8 cellular contexts compared by ENCODE assay signal in the genomic region with DNA sequence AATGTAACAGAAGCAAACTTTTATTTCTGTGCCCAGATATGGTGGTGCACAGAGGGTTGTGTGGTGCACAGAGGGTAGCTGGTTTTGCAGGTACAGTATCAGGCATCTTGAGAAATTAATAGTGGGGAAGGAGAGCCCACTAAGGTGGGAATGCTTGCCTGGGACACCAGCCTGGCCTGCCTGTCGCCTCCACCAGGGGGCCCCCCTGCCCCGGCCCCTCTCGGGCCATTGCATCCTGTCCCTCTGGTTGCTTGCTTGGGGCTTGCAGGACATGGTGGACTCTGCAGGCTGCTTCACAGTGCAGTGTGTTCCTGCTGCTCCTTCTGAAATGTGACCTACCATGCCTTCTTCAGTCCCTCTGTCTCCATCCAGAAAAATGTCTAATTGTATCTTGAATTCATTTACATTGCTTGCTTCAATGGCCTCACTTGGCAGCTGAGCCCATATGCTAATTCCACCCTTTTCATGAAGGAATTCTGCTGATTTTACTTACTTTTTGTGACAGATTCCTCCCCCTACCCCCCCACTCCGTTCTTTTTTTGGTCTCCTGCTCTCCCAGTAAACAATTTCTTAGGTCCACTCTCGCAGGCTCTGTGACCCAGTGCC.
DNase-seq lines count a peak whose midpoint lies in the region; ATAC-seq and TF ChIP-seq lines count a peak whose summit lies in the region.

No MANE protein-coding gene starts in this region.

- H3K27ac Mint-ChIP-seq in CD4-positive, alpha-beta T cell, result no peak overlapping the region
- no peak overlapping the region for H3K27ac Mint-ChIP-seq in WTC11
- H3K27ac Mint-ChIP-seq in nephron progenitor cell, result no peak overlapping the region

- no peak overlapping the region for H3K27ac ChIP-seq in CD4-positive, alpha-beta T cell (ENCODE audit: low read depth, low read length)
- H3K27ac ChIP-seq in ovary, result no peak overlapping the region

- H3K4me3 ChIP-seq in epithelial cell of esophagus (ENCODE audit: low read length) (no peak overlapping the region), ovary (no peak overlapping the region)

- TF ChIP-seq CTCF in CD4-positive, alpha-beta T cell (IDR thresholded peaks at IDR 0.05), result peak; percentile 68
- peak; percentile 83 for TF ChIP-seq CTCF in WTC11 (IDR thresholded peaks at IDR 0.05)
- peak; percentile 52 for TF ChIP-seq CTCF in epithelial cell of esophagus (IDR thresholded peaks at IDR 0.05; ENCODE audit: insufficient read depth, low read depth, low read length, missing control alignments)
- TF ChIP-seq CTCF in nephron progenitor cell (IDR thresholded peaks at IDR 0.05), result peak; percentile 77
- no peak for TF ChIP-seq CTCF in ovary (IDR thresholded peaks at IDR 0.05)

- H3K4me1 ChIP-seq in ovary (ENCODE audit: insufficient read depth), result peaks cover 5% of the 10 kb centered on the region

- H3K27me3 Mint-ChIP-seq in CD4-positive, alpha-beta T cell, result no peaks in the 10 kb centered on the region
- H3K27me3 Mint-ChIP-seq in WTC11 (ENCODE audit: low read depth) (no peaks in the 10 kb centered on the region), nephron progenitor cell (ENCODE audit: low read depth, poor library complexity) (peaks cover 4% of the 10 kb centered on the region)

- H3K9me3 Mint-ChIP-seq in CD4-positive, alpha-beta T cell, result no peaks in the 10 kb centered on the region
- H3K9me3 Mint-ChIP-seq in WTC11 (peaks cover 22% of the 10 kb centered on the region), nephron progenitor cell (peaks cover 24% of the 10 kb centered on the region)

- peaks cover 35% of the 10 kb centered on the region for H3K4me1 Mint-ChIP-seq in CD4-positive, alpha-beta T cell (ENCODE audit: low read depth)
- H3K4me1 Mint-ChIP-seq in WTC11, result peaks cover 34% of the 10 kb centered on the region
- peaks cover 15% of the 10 kb centered on the region for H3K4me1 Mint-ChIP-seq in nephron progenitor cell

- no peaks in the 10 kb centered on the region for H3K36me3 ChIP-seq in ovary

- ATAC-seq in CD4-positive, alpha-beta T cell (ENCODE audit: poor library complexity), result peak; percentile 48
- peak; percentile 93 for ATAC-seq in WTC11
- ATAC-seq in GM19328 (IDR thresholded peaks at IDR 0.05; ENCODE audit: unreplicated experiment), result no peak

- 60 to 76% (median 68%) methylated on average over 5 of the region's 5 CpGs for WGBS in ovary, 3 donors

- no peaks in the 10 kb centered on the region for H3K27me3 ChIP-seq in CD4-positive, alpha-beta T cell (ENCODE audit: control insufficient read depth, insufficient read depth, low read length)
- no peaks in the 10 kb centered on the region for H3K27me3 ChIP-seq in ovary

- POLR2A ChIA-PET in CD4-positive, alpha-beta T cell (lab: Charles Lee), result no interaction called here
- POLR2A ChIA-PET in HEK293T (lab: Yijun Ruan, JAX) (no interaction called here), WTC11 (lab: Charles Lee) (interaction anchor here (0.9 kb wide), 1 partner anchor 29 kb away, joined by 3 read pairs; no protein-coding TSS in a partner anchor)

- peak in 9 of 10 experiments; percentile 6 to 42 (median 12) for DNase-seq in CD4-positive, alpha-beta T cell
- DNase-seq in HEK293T (ENCODE audit: extremely low spot score), result peak; percentile 84
- DNase-seq in WTC11 (ENCODE audit: low spot score), result peak; percentile 78
- DNase-seq in epithelial cell of esophagus (ENCODE audit: low read depth), result peak; percentile 32
- peak; percentile 69 for DNase-seq in nephron progenitor cell
- DNase-seq in middle frontal gyrus (ENCODE audit: extremely low spot score, low spot score), result no peak
- no peak for DNase-seq in ovary

- H3K9me3 ChIP-seq in CD4-positive, alpha-beta T cell (ENCODE audit: control insufficient read depth, low read length), result peaks cover 16% of the 10 kb centered on the region
- H3K9me3 ChIP-seq in ovary, result no peaks in the 10 kb centered on the region

- CTCF ChIA-PET in CD4-positive, alpha-beta T cell (lab: Charles Lee), result no interaction called here
- CTCF ChIA-PET in HEK293T (lab: Yijun Ruan, JAX) (interaction anchor here (0.6 to 2.1 kb wide), 7 partner anchors 9 to 96 kb away, joined by 3 to 9 read pairs (median 5); no protein-coding TSS in a partner anchor), WTC11 (lab: Charles Lee) (interaction anchor here (0.7 to 2.9 kb wide), 37 partner anchors 9 to 358 kb away, joined by 3 to 52 read pairs (median 4); a partner anchor contains a TSS)

- TF ChIP-seq EP300 in ovary (IDR thresholded peaks at IDR 0.05), result no peak

- TF ChIP-seq POLR2A in ovary (IDR thresholded peaks at IDR 0.05), result no peak

- intact Hi-C loops in CD4-positive, alpha-beta T cell (cut with DNase I, micrococcal nuclease), result loop anchor here (1.0 to 10.0 kb wide), 2 partner anchors 95 to 132 kb away; no protein-coding TSS in a partner anchor
- intact Hi-C loops in ovary (cut with DNase I), result no loop called here

- H3K36me3 Mint-ChIP-seq in CD4-positive, alpha-beta T cell (ENCODE audit: low read depth), result peaks cover 30% of the 10 kb centered on the region
- H3K36me3 Mint-ChIP-seq in WTC11 (peaks cover 22% of the 10 kb centered on the region), nephron progenitor cell (ENCODE audit: low read depth) (peaks cover 22% of the 10 kb centered on the region)

- H3K4me3 Mint-ChIP-seq in CD4-positive, alpha-beta T cell, result no peak overlapping the region
- H3K4me3 Mint-ChIP-seq in WTC11 (no peak overlapping the region), nephron progenitor cell (no peak overlapping the region)

TF ChIP-seq in HEK293T, 16 proteins besides CTCF, POLR2A, EP300 and RAD21:
- TF ChIP-seq ZNF384 (IDR thresholded peaks at IDR 0.05), result no peak
- no peak for TF ChIP-seq ARNT (IDR thresholded peaks at IDR 0.05)
- TF ChIP-seq FOXM1 (IDR thresholded peaks at IDR 0.05; ENCODE audit: borderline replicate concordance), result no peak
- TF ChIP-seq TARDBP (IDR thresholded peaks at IDR 0.05), result no peak
- no peak for TF ChIP-seq CTBP1 (IDR thresholded peaks at IDR 0.05; ENCODE audit: borderline replicate concordance)
- no peak for TF ChIP-seq SP1 (IDR thresholded peaks at IDR 0.05)
- TF ChIP-seq HDGF (IDR thresholded peaks at IDR 0.05; ENCODE audit: borderline replicate concordance), result no peak
- no peak for TF ChIP-seq ELF4 (IDR thresholded peaks at IDR 0.05)
- TF ChIP-seq NFRKB (IDR thresholded peaks at IDR 0.05), result no peak
- no peak for TF ChIP-seq BHLHE40 (IDR thresholded peaks at IDR 0.05; ENCODE audit: borderline replicate concordance)
- TF ChIP-seq L3MBTL2 (conservative IDR thresholded peaks at IDR 0.05), result no peak
- no peak for TF ChIP-seq SUZ12 (IDR thresholded peaks at IDR 0.05)
- TF ChIP-seq, protein P1, sequence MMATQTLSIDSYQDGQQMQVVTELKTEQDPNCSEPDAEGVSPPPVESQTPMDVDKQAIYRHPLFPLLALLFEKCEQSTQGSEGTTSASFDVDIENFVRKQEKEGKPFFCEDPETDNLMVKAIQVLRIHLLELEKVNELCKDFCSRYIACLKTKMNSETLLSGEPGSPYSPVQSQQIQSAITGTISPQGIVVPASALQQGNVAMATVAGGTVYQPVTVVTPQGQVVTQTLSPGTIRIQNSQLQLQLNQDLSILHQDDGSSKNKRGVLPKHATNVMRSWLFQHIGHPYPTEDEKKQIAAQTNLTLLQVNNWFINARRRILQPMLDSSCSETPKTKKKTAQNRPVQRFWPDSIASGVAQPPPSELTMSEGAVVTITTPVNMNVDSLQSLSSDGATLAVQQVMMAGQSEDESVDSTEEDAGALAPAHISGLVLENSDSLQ (IDR thresholded peaks at IDR 0.05), result no peak
- TF ChIP-seq LEF1 (IDR thresholded peaks at IDR 0.05; ENCODE audit: borderline replicate concordance), result no peak
- no peak for TF ChIP-seq FOXK2 (IDR thresholded peaks at IDR 0.05)
- TF ChIP-seq FOXA1 (IDR thresholded peaks at IDR 0.05), result no peak

TF ChIP-seq in WTC11, 78 proteins besides CTCF, POLR2A, EP300 and RAD21:
- no peak for TF ChIP-seq ELF4 (CRISPR knock-in tag; IDR thresholded peaks at IDR 0.05; ENCODE audit: low read depth)
- TF ChIP-seq ZNF121 (CRISPR knock-in tag; IDR thresholded peaks at IDR 0.05), result peak; percentile 61; the same call in 1 of the 2 replicates
TF ChIP-seq in WTC11: peak in this region for 1.

Comparison
In these comparisons a context has a peak if more than half of its experiments do, and no peak if none do; other contexts are left out.
1. DNase-seq: peak in CD4-positive, alpha-beta T cell (9 of 10), HEK293T (single experiment), WTC11 (single experiment), epithelial cell of esophagus (single experiment) and nephron progenitor cell (single experiment); none in middle frontal gyrus (single experiment) and ovary (0 of 5).
2. CTCF ChIP-seq: peak in CD4-positive, alpha-beta T cell (single experiment), WTC11 (single experiment), epithelial cell of esophagus (single experiment) and nephron progenitor cell (single experiment); none in ovary (0 of 3).
3. intact Hi-C loops: an anchor here in CD4-positive, alpha-beta T cell (1.0 to 10.0 kb wide); none called in ovary.